ENCODE assay signal across 9 cellular contexts in genomic region chr1:209651148-209651547, GRCh38. TPM values are rescaled to one million over a fixed set of nuclear protein-coding genes. Genes with fewer than 3 reads are reported as not detected.
DNase-seq lines count a peak whose midpoint lies in the region; ATAC-seq, FAIRE-seq and TF ChIP-seq lines count a peak whose summit lies in the region.
"Had no signal": no experiment of that assay in that cellular context is flagged by ENCODE, and none has a peak within 500 bp of the region (broad histone marks: within the 10 kb centered on the region; RNA-seq: fewer than 3 reads in every experiment).

No MANE protein-coding gene starts in this region.

- H3K27ac ChIP-seq in astrocyte (ENCODE audit: low read depth, low read length) (peak overlapping the region; percentile 53), lung (ENCODE audit: low read depth in 1 of 2, low read length in 1 of 2) (peak overlapping the region in 1 of 2 donors; percentile 79), stomach (peak overlapping the region; percentile 39 to 92 (median 83))
- H3K27ac ChIP-seq: right lobe of liver had no signal

- H3K4me3 Mint-ChIP-seq in astrocyte (ENCODE audit: unreplicated experiment) = no peak overlapping the region

- WGBS in lung, 2 donors = 28 to 32% methylated on average over 5 of the region's 5 CpGs
- 14 to 36% (median 31%) methylated on average over 4 to 5 of the region's 5 CpGs for WGBS in stomach, 5 donors

- peak; percentile 88 for ATAC-seq in GM18502 (IDR thresholded peaks at IDR 0.05; ENCODE audit: poor library complexity, unreplicated experiment)
- ATAC-seq in HG03039 (IDR thresholded peaks at IDR 0.05; ENCODE audit: unreplicated experiment) = peak; percentile 71
- peak; percentile 51 for ATAC-seq in lung (ENCODE audit: insufficient read depth, low FRiP score)

- H3K4me3 ChIP-seq in astrocyte (ENCODE audit: insufficient read depth, low read depth, low read length) (no peak overlapping the region), lung (no peak overlapping the region), stomach (peak overlapping the region in 3 of 4 donors; percentile 25 to 32 (median 28))
- H3K4me3 ChIP-seq: right lobe of liver had no signal

- H3K27ac Mint-ChIP-seq in astrocyte (ENCODE audit: unreplicated experiment) = peak overlapping the region; percentile 82

- no peaks in the 10 kb centered on the region for H4K20me1 ChIP-seq in astrocyte (ENCODE audit: insufficient read depth, low read length)

- peak; percentile 66 for DNase-seq in SK-MEL-5 (ENCODE audit: low read depth, low spot score)
- DNase-seq in astrocyte (ENCODE audit: low read depth) = peak; percentile 62
- DNase-seq in lung (ENCODE audit: low spot score) = peak; percentile 79
- DNase-seq in stomach = peak; percentile 78
- DNase-seq in NAMALWA (ENCODE audit: low spot score) = no peak
- DNase-seq in NCI-H526 treated with DMSO at 0.1 percent for 48 hours (lab: John Stamatoyannopoulos, UW) = no peak

- TF ChIP-seq CTCF in astrocyte (IDR thresholded peaks at IDR 0.05; ENCODE audit: insufficient read depth, low read depth, low read length) (no peak), lung (IDR thresholded peaks at IDR 0.05; ENCODE audit: control extremely low read depth, extremely low read depth) (no peak), stomach (IDR thresholded peaks at IDR 0.05) (no peak)

- H3K9me3 Mint-ChIP-seq in astrocyte (ENCODE audit: unreplicated experiment) = no peaks in the 10 kb centered on the region

- H3K36me3 ChIP-seq in astrocyte (ENCODE audit: insufficient read depth, low read length) (no peaks in the 10 kb centered on the region), lung (ENCODE audit: control insufficient read depth in 2 of 2, insufficient read depth in 2 of 2, low read length in 2 of 2) (no peaks in the 10 kb centered on the region), stomach (peaks cover 0 to 8% (median 0%) of the 10 kb centered on the region in 4 donors)
- H3K36me3 ChIP-seq: right lobe of liver had no signal

- H3K4me1 ChIP-seq in astrocyte (ENCODE audit: insufficient read depth, low read length) (peaks cover 70% of the 10 kb centered on the region), lung (ENCODE audit: control insufficient read depth in 2 of 2, insufficient read depth in 2 of 2, low read length in 2 of 2) (peaks cover 17% of the 10 kb centered on the region in 2 donors), stomach (peaks cover 64 to 90% (median 77%) of the 10 kb centered on the region in 4 donors)

- intact Hi-C loops in stomach (cut with DNase I; ENCODE audit: low total_unique reads) = no loop called here

- TF ChIP-seq POLR2A in stomach (IDR thresholded peaks at IDR 0.05) = no peak

- TF ChIP-seq EP300 in stomach (IDR thresholded peaks at IDR 0.05) = no peak

- H2AFZ ChIP-seq in astrocyte (ENCODE audit: low read depth, low read length) = peak overlapping the region; percentile 15

- H3K4me2 ChIP-seq in astrocyte (ENCODE audit: low read length) = peak overlapping the region; percentile 35

- peak; percentile 60 for FAIRE-seq in astrocyte (lab: Jason Lieb, UNC)

- no peak overlapping the region for H3K9ac ChIP-seq in astrocyte (ENCODE audit: low read length)

- H3K79me2 ChIP-seq in astrocyte (ENCODE audit: insufficient read depth, low read length) = no peaks in the 10 kb centered on the region

- H3K4me1 Mint-ChIP-seq in astrocyte (ENCODE audit: low read depth, unreplicated experiment) = peaks cover 67% of the 10 kb centered on the region

- no peaks in the 10 kb centered on the region for H3K9me3 ChIP-seq in astrocyte (ENCODE audit: insufficient read depth, low read depth, low read length)
- no peaks in the 10 kb centered on the region for H3K9me3 ChIP-seq in lung (ENCODE audit: control insufficient read depth in 2 of 2, insufficient read depth in 1 of 2, low read length in 1 of 2)
- no peaks in the 10 kb centered on the region for H3K9me3 ChIP-seq in stomach
- H3K9me3 ChIP-seq: right lobe of liver had no signal

- peaks cover 6% of the 10 kb centered on the region for H3K27me3 Mint-ChIP-seq in astrocyte (ENCODE audit: low read depth, unreplicated experiment)

- in situ Hi-C loops in SK-MEL-5 (cut with HindIII; ENCODE audit: low pct_unique_long_range_greater_than_20kb, low sequenced_read_pairs) = no loop called here

- H3K27me3 ChIP-seq in astrocyte (ENCODE audit: insufficient read depth, low read length) = no peaks in the 10 kb centered on the region
- no peaks in the 10 kb centered on the region for H3K27me3 ChIP-seq in lung (ENCODE audit: control insufficient read depth, insufficient read depth)
- no peaks in the 10 kb centered on the region for H3K27me3 ChIP-seq in stomach
- H3K27me3 ChIP-seq: right lobe of liver had no signal

- no peaks in the 10 kb centered on the region for H3K36me3 Mint-ChIP-seq in astrocyte (ENCODE audit: low read depth, unreplicated experiment)

RNA-seq across cellular contexts. Expression of gene LAMB3, which starts 1.1 kb away (rescaled TPM):
- 0.88 and 2.0 TPM in 2 replicates for total RNA-seq in SK-MEL-5 (2014; rRNA removed; shearing (Covaris generic))
- 1.7 and 4.2 TPM in 2 replicates for polyA plus RNA-seq in SK-MEL-5 (2015; cell fraction: cytosol; rRNA removed)
- polyA plus RNA-seq in SK-MEL-5 (2015; cell fraction: nucleus; rRNA removed) = 1.1 and 1.3 TPM in 2 replicates
- total RNA-seq in astrocyte (4.2 and 6.1 TPM in 2 replicates), lung (100 to 1,000 TPM in 1 of 2 donors, 10 to 100 TPM in 1; 72.6 to 121 TPM), stomach (100 to 1,000 TPM in 1 of 5 donors, 10 to 100 TPM in 4; 14.0 to 105 (median 63.4) TPM)
- polyA plus RNA-seq in lung (10 to 100 TPM; 14.6 to 64.6 TPM), stomach (10 to 100 TPM; 12.8 to 46.8 (median 29.9) TPM)

RNA-seq across cellular contexts. Expression of gene G0S2, which starts 24.1 kb away (rescaled TPM):
- total RNA-seq in SK-MEL-5 (2014; rRNA removed; shearing (Covaris generic)) = 0.18 TPM in 1 of 2 replicates, not detected in the other
- polyA plus RNA-seq in SK-MEL-5 (2015; cell fraction: cytosol; rRNA removed) = 0.56 and 1.2 TPM in 2 replicates
- 0.33 TPM in 1 of 2 replicates, not detected in the other for polyA plus RNA-seq in SK-MEL-5 (2015; cell fraction: nucleus; rRNA removed)
- 5.9 and 15.1 TPM in 2 replicates for total RNA-seq in astrocyte
- total RNA-seq in lung = 10 to 100 TPM; 53.4 to 74.5 TPM
- 100 to 1,000 TPM in 1 of 2 donors, 10 to 100 TPM in 1; 44.6 to 696 TPM for polyA plus RNA-seq in lung
- 10 to 100 TPM in 4 of 5 donors, not detected in 1; 11.0 to 75.2 (median 45.0) TPM for total RNA-seq in stomach
- polyA plus RNA-seq in stomach = 100 to 1,000 TPM in 1 of 3 donors, 10 to 100 TPM in 2; 48.7 to 227 (median 65.5) TPM

RNA-seq across cellular contexts. Expression of gene HSD11B1, which starts 53.5 kb away (rescaled TPM):
- total RNA-seq in SK-MEL-5 (2014; rRNA removed; shearing (Covaris generic)) = not detected in 2 replicates
- not detected in 2 replicates for polyA plus RNA-seq in SK-MEL-5 (2015; cell fraction: cytosol; rRNA removed)
- not detected in 2 replicates for polyA plus RNA-seq in SK-MEL-5 (2015; cell fraction: nucleus; rRNA removed)
- total RNA-seq in astrocyte (not detected in 2 replicates), lung (10 to 100 TPM in 1 of 2 donors, 1 to 10 TPM in 1; 6.5 to 39.5 TPM), stomach (1 to 10 TPM in 3 of 5 donors, not detected in 2; 2.0 to 2.9 (median 2.3) TPM)
- polyA plus RNA-seq in lung (10 to 100 TPM; 11.3 to 74.6 TPM), stomach (10 to 100 TPM in 1 of 3 donors, 1 to 10 TPM in 2; 1.5 to 14.0 (median 4.7) TPM)

Comparison
In these comparisons a context has a peak if more than half of its experiments do, and no peak if none do; other contexts are left out.
1. DNase-seq: peak in SK-MEL-5 (single experiment), astrocyte (single experiment), lung (single experiment) and stomach (single experiment); none in NAMALWA (single experiment) and NCI-H526 treated with DMSO at 0.1 percent for 48 hours (single experiment).
2. H3K4me3 ChIP-seq: peak in stomach (3 of 4); none in astrocyte (single experiment) and lung (single experiment).
3. Peak in every context shown above with its lines, with median percentiles within 50 percentile points of each other: ATAC-seq.